24 cellular contexts compared by ENCODE assay signal in genomic region chr10:118943253-118943652, GRCh38.
"Had no signal": no experiment of that assay in that cellular context is flagged by ENCODE, and none has a peak within 500 bp of the region (broad histone marks: within the 10 kb centered on the region; RNA-seq: fewer than 3 reads in every experiment).

No MANE protein-coding gene starts in this region.

- H3K4me1 ChIP-seq: right atrium auricular region, right lobe of liver, tibial nerve, upper lobe of left lung had no signal

- H3K27ac Mint-ChIP-seq: memory B cell; naive thymus-derived CD8-positive, alpha-beta T cell; nephron; progenitor cell of endocrine pancreas; stimulated activated memory B cell treated with anti-CD40 and anti-IgM and Interleukin-4, amounts not matched to agents 10 μg/mL and 1 μg/mL and 100 μg/mL, for 72 hours; stimulated activated naive CD8-positive, alpha-beta T cell treated with anti-CD3 and anti-CD28 coated beads, Interleukin-15, amount 100 ng/mL, for 72 hours had no signal

- H3K27me3 ChIP-seq: ovary, right atrium auricular region, right lobe of liver, tibial nerve, upper lobe of left lung had no signal

- H3K36me3 ChIP-seq: left ventricle myocardium inferior, ovary, right atrium auricular region, right lobe of liver, tibial nerve, upper lobe of left lung had no signal

- H3K36me3 Mint-ChIP-seq: memory B cell; naive thymus-derived CD8-positive, alpha-beta T cell; stimulated activated memory B cell treated with anti-CD40 and anti-IgM and Interleukin-4, amounts not matched to agents 10 μg/mL and 1 μg/mL and 100 μg/mL, for 72 hours had no signal

- ATAC-seq: left colon; naive thymus-derived CD8-positive, alpha-beta T cell; right lobe of liver; stimulated activated memory B cell treated with anti-CD40 and anti-IgM and Interleukin-4, amounts not matched to agents 10 μg/mL and 1 μg/mL and 100 μg/mL, for 72 hours; stimulated activated naive CD8-positive, alpha-beta T cell treated with anti-CD3 and anti-CD28 coated beads, Interleukin-15, amount 100 ng/mL, for 72 hours had no signal

- DNase-seq: hippocampal formation; kidney; left colon; left ventricle myocardium inferior; naive thymus-derived CD8-positive, alpha-beta T cell; nucleus accumbens; ovary; right lobe of liver; stimulated activated CD4-positive, alpha-beta T cell treated with anti-CD3 and anti-CD28 coated beads, Interleukin-1b, Interleukin-23, amount 100 ng/mL, for 48 hours; stimulated activated CD4-positive, alpha-beta T cell treated with anti-CD3 and anti-CD28 coated beads, Interleukin-2, amount 100 ng/mL, for 48 hours; stimulated activated CD4-positive, alpha-beta T cell treated with anti-CD3 and anti-CD28 coated beads, Interleukin-4, amount 100 ng/mL, for 4 hours; stimulated activated CD8-positive, alpha-beta memory T cell treated with anti-CD3 and anti-CD28 coated beads, Interleukin-4, amount 100 ng/mL, for 48 hours; stimulated activated naive CD4-positive, alpha-beta T cell treated with Interleukin-2 at 50 U/mL for 16 hours; stimulated activated naive CD8-positive, alpha-beta T cell treated with anti-CD3 and anti-CD28 coated beads, Interleukin-15, amount 100 ng/mL, for 72 hours; substantia nigra; upper lobe of left lung had no signal

- H3K4me1 Mint-ChIP-seq: nephron; neural crest cell; stimulated activated memory B cell treated with anti-CD40 and anti-IgM and Interleukin-4, amounts not matched to agents 10 μg/mL and 1 μg/mL and 100 μg/mL, for 72 hours; stimulated activated naive CD8-positive, alpha-beta T cell treated with anti-CD3 and anti-CD28 coated beads, Interleukin-15, amount 100 ng/mL, for 72 hours had no signal

- H3K4me2 ChIP-seq: smooth muscle cell had no signal

- H3K9me3 ChIP-seq: left ventricle myocardium inferior, ovary, right atrium auricular region, right lobe of liver, tibial nerve, upper lobe of left lung had no signal

- H3K4me3 Mint-ChIP-seq: memory B cell; naive thymus-derived CD8-positive, alpha-beta T cell; nephron; neural crest cell; stimulated activated memory B cell treated with anti-CD40 and anti-IgM and Interleukin-4, amounts not matched to agents 10 μg/mL and 1 μg/mL and 100 μg/mL, for 72 hours; stimulated activated naive CD8-positive, alpha-beta T cell treated with anti-CD3 and anti-CD28 coated beads, Interleukin-15, amount 100 ng/mL, for 72 hours had no signal

- H3K27ac ChIP-seq: left ventricle myocardium inferior, ovary, right atrium auricular region, right lobe of liver, tibial nerve, upper lobe of left lung had no signal

- H3K4me3 ChIP-seq: left ventricle myocardium inferior, ovary, right atrium auricular region, right lobe of liver, smooth muscle cell, tibial nerve, upper lobe of left lung had no signal
